In the genomic region with DNA sequence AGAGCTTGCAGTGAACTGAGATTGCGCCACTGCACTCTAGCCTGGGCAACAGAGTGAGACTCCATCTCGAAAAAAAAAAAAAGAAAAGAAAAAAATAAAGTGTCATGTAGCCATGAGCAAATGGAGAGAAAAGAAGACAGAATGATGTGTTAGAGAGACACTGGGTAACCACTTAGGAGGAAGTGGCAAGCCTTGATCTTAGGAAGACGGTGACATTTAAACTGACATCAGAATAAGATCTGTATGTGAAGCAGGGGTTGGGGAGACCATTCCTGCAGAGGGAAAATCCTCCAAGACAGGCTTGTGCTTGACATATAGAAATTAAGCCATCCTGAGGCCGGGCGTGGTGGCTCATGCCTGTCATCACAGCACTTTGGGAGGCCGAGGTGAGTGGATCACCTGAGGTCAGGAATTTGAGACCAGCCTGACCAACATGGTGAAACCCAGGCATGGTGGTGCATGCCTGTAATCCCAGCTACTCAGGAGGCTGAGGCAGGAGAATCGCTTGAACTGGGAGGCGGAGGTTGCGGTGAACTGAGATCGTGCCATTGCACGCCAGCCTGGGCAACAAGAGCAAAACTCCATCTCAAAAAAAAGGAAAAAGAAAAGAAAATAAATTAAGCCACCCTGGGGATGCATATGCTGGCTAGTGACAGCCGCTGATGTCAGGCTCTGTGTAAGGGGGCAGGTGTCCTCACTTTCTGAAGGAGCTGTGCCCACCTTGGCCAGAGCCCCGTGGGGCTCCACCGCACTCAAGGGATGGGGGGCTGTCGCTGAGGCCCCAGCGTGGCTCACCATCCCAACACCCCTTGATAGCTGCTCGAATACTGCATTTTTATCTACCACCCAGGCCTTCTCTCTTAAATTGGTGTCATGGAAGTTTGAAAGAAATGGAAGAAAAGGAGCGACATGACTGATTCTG, we compare ENCODE assay signal across 20 cellular contexts. TPM values are rescaled to one million over a fixed set of nuclear protein-coding genes. Genes with fewer than 3 reads are reported as not detected.
A peak's percentile ranks its signal among the peaks of the same experiment; 100 is the strongest.
DNase-seq lines count a peak whose midpoint lies in the region; ATAC-seq, FAIRE-seq and TF ChIP-seq lines count a peak whose summit lies in the region.
"Had no signal": no experiment of that assay in that cellular context is flagged by ENCODE, and none has a peak within 500 bp of the region (broad histone marks: within the 10 kb centered on the region; RNA-seq: fewer than 3 reads in every experiment).

No MANE protein-coding gene starts in this region.

- H2BK120ac ChIP-seq in mesenchymal stem cell (ENCODE audit: low read depth, low read length): peak overlapping the region; percentile 75

- peak overlapping the region; percentile 19 to 79 for H3K4ac ChIP-seq in mesenchymal stem cell (ENCODE audit: low read depth in 1 of 2, low read length in 2 of 2)

- peak overlapping the region; percentile 24 for H4K8ac ChIP-seq in mesenchymal stem cell (ENCODE audit: low read length)

- TF ChIP-seq CTCF in A549 (IDR thresholded peaks at IDR 0.05) (no peak), A673 (conservative IDR thresholded peaks at IDR 0.05; ENCODE audit: low read depth, low read length) (no peak)
- TF ChIP-seq CTCF in CD4-positive, alpha-beta T cell (IDR thresholded peaks at IDR 0.05): no peak

- TF ChIP-seq RAD21 in A549 (conservative IDR thresholded peaks at IDR 0.05 in 1 of 2, IDR thresholded peaks at IDR 0.05 in 1 of 2): no peak

- no peaks in the 10 kb centered on the region for H3K9me3 Mint-ChIP-seq in CD4-positive, alpha-beta T cell
- no peaks in the 10 kb centered on the region for H3K9me3 Mint-ChIP-seq in T-helper 2 cell treated with Interferon-gamma antibody and Interleukin-4, amounts not matched to agents 5 μg/mL and 100 μg/mL, for 36 hours
- H3K9me3 Mint-ChIP-seq: activated CD4-positive, alpha-beta memory T cell treated with anti-CD3 and anti-CD28 coated beads for 36 hours had no signal

- peak overlapping the region; percentile 54 to 85 for H3K18ac ChIP-seq in mesenchymal stem cell (ENCODE audit: low read depth in 1 of 2, low read length in 2 of 2)

- TF ChIP-seq POLR2A in A549 (IDR thresholded peaks at IDR 0.05; ENCODE audit: low read length): no peak

- POLR2A ChIA-PET in A549 (lab: Yijun Ruan, JAX) (no interaction called here), A673 (lab: Charles Lee; ENCODE audit: low non-redundant PET) (no interaction called here)
- POLR2A ChIA-PET in CD4-positive, alpha-beta T cell (lab: Charles Lee): no interaction called here

- H3K9me3 ChIP-seq in A549: 0 out of 3 replicates have a peak, but pooled peaks cover 3% of the 10 kb centered on the region
- no peaks in the 10 kb centered on the region for H3K9me3 ChIP-seq in CD4-positive, alpha-beta T cell (ENCODE audit: control insufficient read depth, low read length)
- no peaks in the 10 kb centered on the region for H3K9me3 ChIP-seq in mesenchymal stem cell (ENCODE audit: control insufficient read depth, low read length)
- no peaks in the 10 kb centered on the region for H3K9me3 ChIP-seq in A673 (ENCODE audit: low read depth, low read length, poor library complexity, severe bottlenecking)
- H3K9me3 ChIP-seq: lower lobe of right lung, testis had no signal

- H3K79me1 ChIP-seq in mesenchymal stem cell (replicated peaks; ENCODE audit: low read length, poor library complexity, severe bottlenecking): no peaks in the 10 kb centered on the region

- CTCF ChIA-PET in A549 (lab: Yijun Ruan, JAX) (interaction anchor here (1.6 to 6.3 kb wide), 2 partner anchors 7 to 14 kb away, joined by 3 to 67 read pairs; no protein-coding TSS in a partner anchor), A673 (lab: Charles Lee) (no interaction called here)
- CTCF ChIA-PET in CD4-positive, alpha-beta T cell (lab: Charles Lee): interaction anchor here (2.1 kb wide), 1 partner anchor 16 kb away, joined by 6 read pairs; no protein-coding TSS in a partner anchor

- H3K27ac ChIP-seq in A549: peak overlapping the region; percentile 84 to 87
- H3K27ac ChIP-seq in CD4-positive, alpha-beta T cell (ENCODE audit: low read depth, low read length): no peak overlapping the region
- no peak overlapping the region for H3K27ac ChIP-seq in mesenchymal stem cell (ENCODE audit: low read length, poor library complexity, severe bottlenecking)
- no peak overlapping the region for H3K27ac ChIP-seq in A673 (ENCODE audit: low read depth, low read length, poor library complexity, severe bottlenecking)
- H3K27ac ChIP-seq in caudate nucleus (ENCODE audit: low read depth, low read length): no peak overlapping the region
- H3K27ac ChIP-seq: testis had no signal

- no peak overlapping the region for H2AK5ac ChIP-seq in mesenchymal stem cell (ENCODE audit: low read length, severe bottlenecking)

- intact Hi-C loops in CD4-positive, alpha-beta T cell (cut with DNase I, micrococcal nuclease): no loop called here
- intact Hi-C loops in A673 (cut with micrococcal nuclease; ENCODE audit: unreplicated experiment): no loop called here

- H3K4me1 Mint-ChIP-seq in CD4-positive, alpha-beta T cell (ENCODE audit: low read depth): peaks cover 18% of the 10 kb centered on the region
- peaks cover 11% of the 10 kb centered on the region for H3K4me1 Mint-ChIP-seq in T-helper 2 cell treated with Interferon-gamma antibody and Interleukin-4, amounts not matched to agents 5 μg/mL and 100 μg/mL, for 36 hours (ENCODE audit: low read depth)

- no peak overlapping the region for H3K9ac ChIP-seq in mesenchymal stem cell (ENCODE audit: low read length)

- H3K27me3 Mint-ChIP-seq in CD4-positive, alpha-beta T cell: no peaks in the 10 kb centered on the region
- no peaks in the 10 kb centered on the region for H3K27me3 Mint-ChIP-seq in T-helper 2 cell treated with Interferon-gamma antibody and Interleukin-4, amounts not matched to agents 5 μg/mL and 100 μg/mL, for 36 hours (ENCODE audit: low read depth)
- H3K27me3 Mint-ChIP-seq: progenitor cell of endocrine pancreas had no signal

- H2BK5ac ChIP-seq in mesenchymal stem cell (ENCODE audit: low read depth, low read length, poor library complexity, severe bottlenecking): no peak overlapping the region

- H3K14ac ChIP-seq in mesenchymal stem cell (ENCODE audit: low read length in 2 of 2): no peak overlapping the region

- H3K4me1 ChIP-seq in A549: peaks cover 61% of the 10 kb centered on the region
- H3K4me1 ChIP-seq in mesenchymal stem cell (ENCODE audit: control insufficient read depth, insufficient read depth, low read depth, low read length): no peaks in the 10 kb centered on the region
- no peaks in the 10 kb centered on the region for H3K4me1 ChIP-seq in A673 (ENCODE audit: insufficient read depth, low read length, poor library complexity, severe bottlenecking)
- H3K4me1 ChIP-seq: testis had no signal

- no peaks in the 10 kb centered on the region for H3K36me3 Mint-ChIP-seq in CD4-positive, alpha-beta T cell (ENCODE audit: low read depth)
- H3K36me3 Mint-ChIP-seq in T-helper 2 cell treated with Interferon-gamma antibody and Interleukin-4, amounts not matched to agents 5 μg/mL and 100 μg/mL, for 36 hours (ENCODE audit: low read depth): no peaks in the 10 kb centered on the region
- H3K36me3 Mint-ChIP-seq: activated CD4-positive, alpha-beta memory T cell treated with anti-CD3 and anti-CD28 coated beads for 36 hours had no signal

- no peak for FAIRE-seq in A549 (lab: Jason Lieb, UNC)
- FAIRE-seq: astrocyte, islet of Langerhans had no signal

- 93% methylated on average over 18 of the region's 18 CpGs for WGBS in A549 (ENCODE audit: missing lambda C conversion rate)
- WGBS in mesenchymal stem cell: 94% methylated on average over 12 of the region's 18 CpGs

- H3K4me2 ChIP-seq in A549: peak overlapping the region; percentile 55; the same call in 2 of the 3 replicates
- H3K4me2 ChIP-seq in mesenchymal stem cell (ENCODE audit: low read length, poor library complexity, severe bottlenecking): no peak overlapping the region

- no peaks in the 10 kb centered on the region for H3K27me3 ChIP-seq in CD4-positive, alpha-beta T cell (ENCODE audit: control insufficient read depth, insufficient read depth, low read length)
- H3K27me3 ChIP-seq in mesenchymal stem cell (ENCODE audit: control insufficient read depth in 1 of 2, insufficient read depth in 1 of 2, low read length in 2 of 2) (no peaks in the 10 kb centered on the region), A673 (replicated peaks; ENCODE audit: insufficient read depth, low read depth, low read length, poor library complexity) (no peaks in the 10 kb centered on the region)
- H3K27me3 ChIP-seq: testis had no signal

- H2AFZ ChIP-seq in mesenchymal stem cell (ENCODE audit: low read depth, low read length): no peak overlapping the region

- H3K4me3 ChIP-seq in A549 (no peak overlapping the region), mesenchymal stem cell (ENCODE audit: insufficient read depth in 1 of 2, low read depth in 1 of 2, low read length in 2 of 2) (no peak overlapping the region), A673 (ENCODE audit: low read depth, low read length, poor library complexity, severe bottlenecking) (no peak overlapping the region)
- H3K4me3 ChIP-seq: lower lobe of right lung, skin epidermis, testis had no signal

- no peak overlapping the region for H3K23ac ChIP-seq in mesenchymal stem cell (ENCODE audit: low read length in 2 of 2)

- no peak for TF ChIP-seq EP300 in A549 (IDR thresholded peaks at IDR 0.05)

- H2BK12ac ChIP-seq in mesenchymal stem cell (ENCODE audit: low read length in 2 of 2): peak overlapping the region; percentile 82 to 86

- no TSS peak for BruUV-seq in A673 (replicated peaks; lab: Mats Ljungman, UMichigan)

- ATAC-seq in A549: no peak
- ATAC-seq in CD4-positive, alpha-beta T cell (ENCODE audit: poor library complexity): peak; percentile 86
- ATAC-seq: lower lobe of right lung had no signal

- H3K36me3 ChIP-seq in mesenchymal stem cell (ENCODE audit: control insufficient read depth in 1 of 2, insufficient read depth in 2 of 2, low read depth in 1 of 2, low read length in 2 of 2) (no peaks in the 10 kb centered on the region), A673 (ENCODE audit: insufficient read depth, low read length, poor library complexity, severe bottlenecking) (no peaks in the 10 kb centered on the region)
- H3K36me3 ChIP-seq: lower lobe of right lung had no signal

- no peak for DNase-seq in A549 (ENCODE audit: low read depth in 1 of 2, low spot score in 1 of 2)
- no peak for DNase-seq in CD4-positive, alpha-beta T cell
- DNase-seq in T-helper 2 cell treated with Interferon-gamma antibody and Interleukin-4, amounts not matched to agents 5 μg/mL and 100 μg/mL, for 36 hours (ENCODE audit: low spot score): no peak
- DNase-seq in mesenchymal stem cell: no peak
- DNase-seq in stimulated activated CD4-positive, alpha-beta T cell treated with anti-CD3 and anti-CD28 coated beads, Interleukin-12 subunit alpha, Interleukin-12 subunit beta, amount 100 ng/mL, for 4 hours: no peak
- no peak for DNase-seq in stimulated activated CD4-positive, alpha-beta T cell treated with anti-CD3 and anti-CD28 coated beads, Interleukin-4, amount 100 ng/mL, for 1 hour
- DNase-seq in A673 (ENCODE audit: low spot score): no peak
- no peak for DNase-seq in caudate nucleus (lab: John Stamatoyannopoulos, UW)
- DNase-seq: activated CD4-positive, alpha-beta memory T cell treated with anti-CD3 and anti-CD28 coated beads for 36 hours; activated gamma-delta T cell; lower lobe of right lung; NCI-H1105; NCI-H2171; NCI-H774; stimulated activated CD4-positive, alpha-beta T cell treated with anti-CD3 and anti-CD28 coated beads, Interleukin-4, amount 100 ng/mL, for 24 hours; testis had no signal

- H3K27ac Mint-ChIP-seq in CD4-positive, alpha-beta T cell: peak overlapping the region; percentile 68
- peak overlapping the region; percentile 70 for H3K27ac Mint-ChIP-seq in T-helper 2 cell treated with Interferon-gamma antibody and Interleukin-4, amounts not matched to agents 5 μg/mL and 100 μg/mL, for 36 hours
- H3K27ac Mint-ChIP-seq: activated CD4-positive, alpha-beta memory T cell treated with anti-CD3 and anti-CD28 coated beads for 36 hours; progenitor cell of endocrine pancreas had no signal

- no peak overlapping the region for H3K4me3 Mint-ChIP-seq in CD4-positive, alpha-beta T cell
- no peak overlapping the region for H3K4me3 Mint-ChIP-seq in T-helper 2 cell treated with Interferon-gamma antibody and Interleukin-4, amounts not matched to agents 5 μg/mL and 100 μg/mL, for 36 hours
- H3K4me3 Mint-ChIP-seq: activated CD4-positive, alpha-beta memory T cell treated with anti-CD3 and anti-CD28 coated beads for 36 hours had no signal

- H2BK15ac ChIP-seq in mesenchymal stem cell (ENCODE audit: low read depth, poor library complexity, severe bottlenecking): peak overlapping the region; percentile 85

- peak overlapping the region; percentile 94 for H4K91ac ChIP-seq in mesenchymal stem cell (ENCODE audit: low read length)

RNA-seq across cellular contexts. Expression of a gene that starts 13.1 kb away (rescaled TPM):
- polyA plus RNA-seq in A549 (2011; rRNA removed): 477 and 583 TPM in 2 replicates
- polyA plus RNA-seq in A549 (2012; cell fraction: cytosol; rRNA removed): 117 and 201 TPM in 2 replicates
- polyA plus RNA-seq in A549 (2012; cell fraction: nucleus; rRNA removed): 48.0 and 91.3 TPM in 2 replicates
- 159 to 248 TPM (median 217 TPM) in 3 replicates for polyA plus RNA-seq in A549 (2017; fragmentation: RNase III; extraction: RNeasy Plus Mini Kit Qiagen cat#74134 plus additional on column Dnase treatment)
- 258 and 323 TPM in 2 replicates for polyA minus RNA-seq in A549 (2011; rRNA and poly(A)+ RNA removed)
- 10 to 100 TPM; 16.0 to 18.3 TPM for total RNA-seq in CD4-positive, alpha-beta T cell
- polyA plus RNA-seq in mesenchymal stem cell (2013, experiment 1 of 2): 379 TPM
- polyA plus RNA-seq in mesenchymal stem cell (2013, experiment 2 of 2): 384 TPM
- 223 and 242 TPM in 2 replicates for total RNA-seq in A673 (2021)

RNA-seq across cellular contexts. Expression of a gene that starts 25.5 kb away (rescaled TPM):
- polyA plus RNA-seq in A549 (2011; rRNA removed): 27.3 and 29.0 TPM in 2 replicates
- polyA plus RNA-seq in A549 (2012; cell fraction: cytosol; rRNA removed): 11.1 and 12.4 TPM in 2 replicates
- polyA plus RNA-seq in A549 (2012; cell fraction: nucleus; rRNA removed): 6.6 and 14.3 TPM in 2 replicates
- polyA plus RNA-seq in A549 (2017; fragmentation: RNase III; extraction: RNeasy Plus Mini Kit Qiagen cat#74134 plus additional on column Dnase treatment): 25.2 to 30.6 TPM (median 30.3 TPM) in 3 replicates
- 26.2 and 28.3 TPM in 2 replicates for polyA minus RNA-seq in A549 (2011; rRNA and poly(A)+ RNA removed)
- 10 to 100 TPM; 43.0 to 52.7 TPM for total RNA-seq in CD4-positive, alpha-beta T cell
- polyA plus RNA-seq in mesenchymal stem cell (2013, experiment 1 of 2): 27.2 TPM
- 28.4 TPM for polyA plus RNA-seq in mesenchymal stem cell (2013, experiment 2 of 2)
- total RNA-seq in A673 (2021): 42.8 and 46.1 TPM in 2 replicates

RNA-seq across cellular contexts. Expression of a gene that starts 59.7 kb away (rescaled TPM):
- polyA plus RNA-seq in A549 (2011; rRNA removed) (0.12 TPM in 1 of 2 replicates, not detected in the other), A549 (2017; fragmentation: RNase III; extraction: RNeasy Plus Mini Kit Qiagen cat#74134 plus additional on column Dnase treatment) (0.19 to 0.44 TPM (median 0.20 TPM) in 3 replicates)
- polyA plus RNA-seq in A549 (2012; cell fraction: cytosol; rRNA removed): not detected in 2 replicates
- polyA plus RNA-seq in A549 (2012; cell fraction: nucleus; rRNA removed): 0.12 and 0.36 TPM in 2 replicates
- polyA minus RNA-seq in A549 (2011; rRNA and poly(A)+ RNA removed): 0.29 TPM in 1 of 2 replicates, not detected in the other
- 1 to 10 TPM; 1.5 to 2.1 TPM for total RNA-seq in CD4-positive, alpha-beta T cell
- 0.10 TPM for polyA plus RNA-seq in mesenchymal stem cell (2013, experiment 1 of 2)
- polyA plus RNA-seq in mesenchymal stem cell (2013, experiment 2 of 2): not detected
- total RNA-seq in A673 (2021): 1.8 TPM in 1 of 2 replicates, not detected in the other

Comparison
In these comparisons a context has a peak if more than half of its experiments do, and no peak if none do; other contexts are left out.
1. H3K27ac ChIP-seq: peak in A549 (2 of 2); none in CD4-positive, alpha-beta T cell (single experiment), mesenchymal stem cell (single experiment), A673 (single experiment) and caudate nucleus (single experiment).
2. RNA of a gene that starts 13.1 kb away (total RNA-seq): 223 to 242 TPM in A673; 16.0 to 18.3 TPM in CD4-positive, alpha-beta T cell; every median in the first group is over 10 times any median in the second.